ENCODE assay signal across 23 cellular contexts in the genomic region with DNA sequence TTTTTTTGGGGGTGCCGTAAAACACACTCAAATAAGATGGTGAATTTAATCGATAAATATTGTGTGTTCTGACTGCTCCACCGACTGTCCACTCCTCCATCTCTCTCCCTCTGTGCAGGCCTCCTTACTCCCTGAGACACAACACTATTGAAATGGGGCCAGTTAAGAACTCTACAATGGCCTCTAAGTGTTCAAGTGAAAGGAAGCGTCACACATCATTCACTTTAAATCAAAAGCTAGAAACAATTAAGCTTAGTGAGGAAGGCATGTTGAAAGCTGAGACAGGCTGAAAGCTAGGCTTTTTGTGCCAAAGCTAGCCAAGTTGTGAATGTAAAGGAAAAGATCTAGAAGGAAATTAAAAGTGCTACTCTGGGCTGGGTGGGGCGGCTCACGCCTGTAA.
"Had no signal": no experiment of that assay in that cellular context is flagged by ENCODE, and none has a peak within 500 bp of the region (broad histone marks: within the 10 kb centered on the region; RNA-seq: fewer than 3 reads in every experiment).

No MANE protein-coding gene starts in this region.

- H3K4me3 ChIP-seq: gastrocnemius medialis, hepatocyte, suprapubic skin, tibial artery had no signal

- DNase-seq: activated CD4-positive, alpha-beta memory T cell treated with anti-CD3 and anti-CD28 coated beads for 36 hours; activated CD4-positive, alpha-beta T cell treated with anti-CD3 and anti-CD28 coated beads, Interleukin-2, amount 10 ng/mL, durations not matched to agents 24 days and 14 days; activated CD4-positive, CD25-positive, alpha-beta regulatory T cell treated with anti-CD3 and anti-CD28 coated beads, Interleukin-2, amount 50 U/mL, for 72 hours; activated CD8-positive, alpha-beta memory T cell treated with anti-CD3 and anti-CD28 coated beads, Interleukin-2, amount 50 U/mL, for 48 hours; activated naive CD4-positive, alpha-beta T cell; activated T-cell treated with anti-CD3 and anti-CD28 coated beads, Interleukin-2, amount 50 U/mL, for 48 hours; dermis blood vessel endothelial cell; effector CD8-positive, alpha-beta T cell; gastrocnemius medialis; islet precursor cell; left ventricle myocardium superior; right cardiac atrium; stimulated activated CD4-positive, alpha-beta T cell treated with anti-CD3 and anti-CD28 coated beads, Interleukin-15, amount 100 ng/mL, for 24 hours; stimulated activated CD4-positive, alpha-beta T cell treated with anti-CD3 and anti-CD28 coated beads, Interleukin-2, amount 100 ng/mL, for 24 hours; stimulated activated naive B cell treated with anti-CD40 and anti-IgM and Interleukin-4, amounts not matched to agents 10 μg/mL and 1 μg/mL and 100 μg/mL, for 72 hours; T-helper 17 cell; T1000; tibial artery; WERI-Rb-1 had no signal

- H3K9me3 Mint-ChIP-seq: activated CD4-positive, alpha-beta memory T cell treated with anti-CD3 and anti-CD28 coated beads for 36 hours; activated CD4-positive, alpha-beta T cell treated with anti-CD3 and anti-CD28 coated beads, Interleukin-2, amount 10 ng/mL, durations not matched to agents 24 days and 14 days; activated naive CD4-positive, alpha-beta T cell treated with anti-CD3 and anti-CD28 coated beads, Interleukin-2, amount 50 U/mL, for 72 hours; central memory CD8-positive, alpha-beta T cell; stimulated activated naive B cell treated with anti-CD40 and anti-IgM and Interleukin-4, amounts not matched to agents 10 μg/mL and 1 μg/mL and 100 μg/mL, for 72 hours had no signal

- H3K27me3 Mint-ChIP-seq: activated CD4-positive, alpha-beta memory T cell treated with anti-CD3 and anti-CD28 coated beads for 36 hours; activated CD4-positive, alpha-beta T cell treated with anti-CD3 and anti-CD28 coated beads, Interleukin-2, amount 10 ng/mL, durations not matched to agents 24 days and 14 days had no signal

- H3K36me3 Mint-ChIP-seq: activated CD4-positive, alpha-beta memory T cell treated with anti-CD3 and anti-CD28 coated beads for 36 hours; activated naive CD4-positive, alpha-beta T cell treated with anti-CD3 and anti-CD28 coated beads, Interleukin-2, amount 50 U/mL, for 72 hours; stimulated activated naive B cell treated with anti-CD40 and anti-IgM and Interleukin-4, amounts not matched to agents 10 μg/mL and 1 μg/mL and 100 μg/mL, for 72 hours had no signal

- H3K4me1 Mint-ChIP-seq: activated CD4-positive, alpha-beta T cell treated with anti-CD3 and anti-CD28 coated beads, Interleukin-2, amount 10 ng/mL, durations not matched to agents 24 days and 14 days; central memory CD8-positive, alpha-beta T cell; stimulated activated naive B cell treated with anti-CD40 and anti-IgM and Interleukin-4, amounts not matched to agents 10 μg/mL and 1 μg/mL and 100 μg/mL, for 72 hours; T-helper 17 cell had no signal

- H3K9me3 ChIP-seq: gastrocnemius medialis, suprapubic skin, tibial artery had no signal

- H3K4me3 Mint-ChIP-seq: activated CD4-positive, alpha-beta memory T cell treated with anti-CD3 and anti-CD28 coated beads for 36 hours; activated CD4-positive, alpha-beta T cell treated with anti-CD3 and anti-CD28 coated beads, Interleukin-2, amount 10 ng/mL, durations not matched to agents 24 days and 14 days; central memory CD8-positive, alpha-beta T cell; stimulated activated naive B cell treated with anti-CD40 and anti-IgM and Interleukin-4, amounts not matched to agents 10 μg/mL and 1 μg/mL and 100 μg/mL, for 72 hours had no signal

- H3K27me3 ChIP-seq: hepatocyte had no signal

- H3K36me3 ChIP-seq: gastrocnemius medialis, suprapubic skin, tibial artery, WERI-Rb-1 had no signal

- H3K4me1 ChIP-seq: gastrocnemius medialis, tibial artery had no signal

- H3K27ac ChIP-seq: gastrocnemius medialis, hepatocyte, suprapubic skin, tibial artery, WERI-Rb-1 had no signal

- ATAC-seq: activated naive CD4-positive, alpha-beta T cell treated with anti-CD3 and anti-CD28 coated beads, Interleukin-2, amount 50 U/mL, for 72 hours; gastrocnemius medialis; left ventricle myocardium superior; right cardiac atrium; stimulated activated naive B cell treated with anti-CD40 and anti-IgM and Interleukin-4, amounts not matched to agents 10 μg/mL and 1 μg/mL and 100 μg/mL, for 72 hours; T-helper 17 cell had no signal
